13 cellular contexts compared by ENCODE assay signal in genomic region chr3:138890555-138891187, GRCh38. TPM values are rescaled to one million over a fixed set of nuclear protein-coding genes. Genes with fewer than 3 reads are reported as not detected.
DNase-seq lines count a peak whose midpoint lies in the region; ATAC-seq lines count a peak whose summit lies in the region.
"Had no signal": no experiment of that assay in that cellular context is flagged by ENCODE, and none has a peak within 500 bp of the region (broad histone marks: within the 10 kb centered on the region; RNA-seq: fewer than 3 reads in every experiment).

No MANE protein-coding gene starts in this region.

- no peak overlapping the region for H4K8ac ChIP-seq in neuronal stem cell (ENCODE audit: low read depth, low read length)

- no peak overlapping the region for H3K4me2 ChIP-seq in neuronal stem cell (ENCODE audit: insufficient read depth, low read length, poor library complexity, severe bottlenecking)

- H2BK5ac ChIP-seq in neuronal stem cell (ENCODE audit: low read length): no peak overlapping the region

- no peak overlapping the region for H3K4ac ChIP-seq in neuronal stem cell (ENCODE audit: low read length)

- H2BK15ac ChIP-seq in neuronal stem cell (ENCODE audit: low read length): no peak overlapping the region

- no peaks in the 10 kb centered on the region for H3K36me3 ChIP-seq in neuronal stem cell (replicated peaks in 1 of 2; ENCODE audit: control insufficient read depth in 2 of 2, insufficient read depth in 2 of 2, low read length in 2 of 2)

- no peaks in the 10 kb centered on the region for H3K4me1 ChIP-seq in neuronal stem cell (ENCODE audit: control insufficient read depth in 2 of 2, insufficient read depth in 1 of 2, low read depth in 1 of 2, low read length in 2 of 2)

- no peak overlapping the region for H3K9ac ChIP-seq in neuronal stem cell (ENCODE audit: low read depth, low read length, poor library complexity)

- H3K4me3 ChIP-seq in neuronal stem cell (ENCODE audit: low read length in 2 of 2): no peak overlapping the region

- H2BK120ac ChIP-seq in neuronal stem cell (ENCODE audit: low read depth, low read length): no peak overlapping the region

- no peaks in the 10 kb centered on the region for H3K79me1 ChIP-seq in neuronal stem cell (ENCODE audit: low read depth, low read length)

- no peaks in the 10 kb centered on the region for H3K27me3 ChIP-seq in neuronal stem cell (ENCODE audit: control insufficient read depth in 3 of 3, insufficient read depth in 3 of 3, low read depth in 1 of 3, low read length in 3 of 3)

- no peak overlapping the region for H2BK12ac ChIP-seq in neuronal stem cell (ENCODE audit: low read length)

- ATAC-seq in GM18499 (IDR thresholded peaks at IDR 0.05; ENCODE audit: insufficient read depth, unreplicated experiment): peak; percentile 47
- peak; percentile 77 for ATAC-seq in HG02610 (IDR thresholded peaks at IDR 0.05; ENCODE audit: unreplicated experiment)
- ATAC-seq in activated CD4-positive, CD25-positive, alpha-beta regulatory T cell treated with anti-CD3 and anti-CD28 coated beads, Interleukin-2, amount 50 U/mL, for 24 hours: no peak

- H3K18ac ChIP-seq in neuronal stem cell (ENCODE audit: low read length): no peak overlapping the region

- no peak overlapping the region for H3K27ac ChIP-seq in neuronal stem cell (replicated peaks; ENCODE audit: low read length)

- WGBS in neuronal stem cell (ENCODE audit: extremely low coverage in 2 of 2, insufficient read length in 2 of 2, insufficient replicate concordance in 1 of 2), 2 donors: no CpG with 5 or more reads among the region's 9 CpGs

- H4K91ac ChIP-seq in neuronal stem cell (ENCODE audit: low read depth, low read length, poor library complexity): no peak overlapping the region

- no peak overlapping the region for H3K23ac ChIP-seq in neuronal stem cell (ENCODE audit: low read depth, low read length, poor library complexity)

- no peak overlapping the region for H3K14ac ChIP-seq in neuronal stem cell (ENCODE audit: low read length)

- no peak overlapping the region for H2AFZ ChIP-seq in neuronal stem cell (ENCODE audit: low read length)

- no peaks in the 10 kb centered on the region for H3K9me3 ChIP-seq in neuronal stem cell (replicated peaks in 1 of 2; ENCODE audit: control insufficient read depth in 2 of 2, insufficient read depth in 1 of 2, low read depth in 1 of 2, low read length in 2 of 2)

- DNase-seq in M059J (ENCODE audit: low read depth) (peak; percentile 12), germinal center (ENCODE audit: low spot score) (peak; percentile 13), neuronal stem cell (ENCODE audit: low spot score) (no peak), LoVo (ENCODE audit: low spot score) (no peak), putamen (ENCODE audit: low spot score) (no peak)
- DNase-seq: activated CD4-positive, alpha-beta T cell treated with anti-CD3 and anti-CD28 coated beads, Interleukin-2, amount 10 ng/mL, durations not matched to agents 7 days and 5 days; DMS 273 treated with DMSO at 0.1 percent for 48 hours; head of caudate nucleus; NCI-H345; occipital lobe had no signal

- no peak overlapping the region for H2AK5ac ChIP-seq in neuronal stem cell (ENCODE audit: low read depth, low read length)

RNA-seq across cellular contexts. Expression of gene PIK3CB, which starts 55.9 kb away (rescaled TPM):
- 7.6 and 21.9 TPM in 2 replicates for total RNA-seq in M059J (2014; rRNA removed; shearing (Covaris generic))
- polyA plus RNA-seq in neuronal stem cell (2013, experiment 1 of 2): 10.4 TPM
- polyA plus RNA-seq in neuronal stem cell (2013, experiment 2 of 2): 11.4 TPM

RNA-seq across cellular contexts. Expression of gene FOXL2, which starts 56.3 kb away (rescaled TPM):
- 0.22 and 2.3 TPM in 2 replicates for total RNA-seq in M059J (2014; rRNA removed; shearing (Covaris generic))
- 0.04 TPM for polyA plus RNA-seq in neuronal stem cell (2013, experiment 1 of 2)
- polyA plus RNA-seq in neuronal stem cell (2013, experiment 2 of 2): 0.04 TPM
- total RNA-seq: activated CD4-positive, alpha-beta T cell treated with anti-CD3 and anti-CD28 coated beads, Interleukin-2, amount 10 ng/mL, durations not matched to agents 7 days and 5 days; occipital lobe had no signal

RNA-seq across cellular contexts. Expression of gene FOXL2NB, which starts 56.3 kb away (rescaled TPM):
- total RNA-seq in M059J (2014; rRNA removed; shearing (Covaris generic)): 1.4 and 2.6 TPM in 2 replicates
- polyA plus RNA-seq in neuronal stem cell (2013, experiment 1 of 2): 0.01 TPM
- polyA plus RNA-seq in neuronal stem cell (2013, experiment 2 of 2): not detected
- total RNA-seq: activated CD4-positive, alpha-beta T cell treated with anti-CD3 and anti-CD28 coated beads, Interleukin-2, amount 10 ng/mL, durations not matched to agents 7 days and 5 days had no signal

Comparison
In these comparisons a context has a peak if more than half of its experiments do, and no peak if none do; other contexts are left out.
1. ATAC-seq: peak in GM18499 (single experiment) and HG02610 (single experiment); none in activated CD4-positive, CD25-positive, alpha-beta regulatory T cell treated with anti-CD3 and anti-CD28 coated beads, Interleukin-2, amount 50 U/mL, for 24 hours (0 of 2).
2. DNase-seq: peak in M059J (single experiment) and germinal center (single experiment); none in neuronal stem cell (single experiment), LoVo (single experiment) and putamen (single experiment).